Comparison of ENCODE assay signal across 30 cellular contexts in the genomic region with DNA sequence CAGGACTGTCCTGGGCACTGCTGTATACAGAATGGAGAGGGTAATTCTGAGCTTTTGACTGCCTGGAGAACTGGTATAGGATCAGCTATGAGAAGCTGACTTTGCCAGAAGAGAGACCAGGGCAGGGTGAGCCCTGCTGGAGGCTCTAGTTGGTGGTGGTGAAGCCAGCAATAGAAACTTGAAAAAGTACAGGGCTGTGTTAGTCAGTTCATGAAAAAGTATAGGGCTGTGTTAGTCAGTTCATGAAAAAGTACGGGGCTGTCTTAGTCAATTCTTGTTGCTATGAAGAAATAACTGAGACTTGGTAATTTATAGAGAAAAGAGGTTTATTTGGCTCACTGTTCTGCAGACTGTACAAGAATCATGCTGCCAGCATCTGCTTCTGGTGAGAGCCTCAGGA.
"Had no signal": no experiment of that assay in that cellular context is flagged by ENCODE, and none has a peak within 500 bp of the region (broad histone marks: within the 10 kb centered on the region; RNA-seq: fewer than 3 reads in every experiment).

No MANE protein-coding gene starts in this region.

- H3K4me3 Mint-ChIP-seq: activated B cell treated with CpG ODN at 0.5 μM for 24 hours; activated CD4-positive, alpha-beta memory T cell treated with anti-CD3 and anti-CD28 coated beads for 36 hours; activated CD4-positive, alpha-beta T cell treated with anti-CD3 and anti-CD28 coated beads, Interleukin-2, amount 10 ng/mL, durations not matched to agents 7 days and 5 days; activated CD8-positive, alpha-beta T cell treated with anti-CD3 and anti-CD28 coated beads for 36 hours; activated naive CD4-positive, alpha-beta T cell treated with anti-CD3 and anti-CD28 coated beads for 36 hours; activated naive CD8-positive, alpha-beta T cell; activated naive CD8-positive, alpha-beta T cell treated with anti-CD3 and anti-CD28 coated beads, Interleukin-2, amount 10 ng/mL, durations not matched to agents 7 days and 5 days; activated naive CD8-positive, alpha-beta T cell treated with anti-CD3 and anti-CD28 coated beads, Interleukin-2, amount 50 U/mL, for 24 hours; activated T-helper 1 cell treated with anti-CD3 and anti-CD28 coated beads, Interleukin-12 subunit alpha, Interleukin-12 subunit beta, Interleukin-2, Interleukin-4 antibody, amounts not matched to agents 30 ng/mL and 10 ng/mL and 1 ng/mL, durations not matched to agents 14 hours and 24 hours and 36 hours; brain; central memory CD8-positive, alpha-beta T cell; T-helper 1 cell treated with Interleukin-12 subunit alpha and Interleukin-12 subunit beta and Interleukin-4 antibody, amounts not matched to agents 30 μg/mL and 1 μg/mL, for 36 hours; T-helper 2 cell treated with Interferon-gamma antibody and Interleukin-4, amounts not matched to agents 5 μg/mL and 100 μg/mL, for 36 hours had no signal

- ATAC-seq: activated CD8-positive, alpha-beta T cell treated with anti-CD3 and anti-CD28 coated beads for 36 hours; activated naive CD8-positive, alpha-beta T cell treated with anti-CD3 and anti-CD28 coated beads, Interleukin-2, amount 50 U/mL, for 24 hours had no signal

- H3K9me3 Mint-ChIP-seq: activated CD4-positive, alpha-beta T cell treated with anti-CD3 and anti-CD28 coated beads, Interleukin-2, amount 10 ng/mL, durations not matched to agents 7 days and 5 days; activated CD8-positive, alpha-beta T cell treated with anti-CD3 and anti-CD28 coated beads for 36 hours; activated naive CD4-positive, alpha-beta T cell treated with anti-CD3 and anti-CD28 coated beads for 36 hours; activated naive CD8-positive, alpha-beta T cell treated with anti-CD3 and anti-CD28 coated beads, Interleukin-2, amount 10 ng/mL, durations not matched to agents 7 days and 5 days; activated T-helper 1 cell treated with anti-CD3 and anti-CD28 coated beads, Interleukin-12 subunit alpha, Interleukin-12 subunit beta, Interleukin-2, Interleukin-4 antibody, amounts not matched to agents 30 ng/mL and 10 ng/mL and 1 ng/mL, durations not matched to agents 14 hours and 24 hours and 36 hours; activated T-helper 2 cell treated with anti-CD3 and anti-CD28 coated beads, Interferon-gamma antibody, Interleukin-2, Interleukin-4, amounts not matched to agents 10 μg/mL and 5 μg/mL and 100 μg/mL, durations not matched to agents 14 hours and 24 hours and 36 hours; T-helper 1 cell treated with Interleukin-12 subunit alpha and Interleukin-12 subunit beta and Interleukin-4 antibody, amounts not matched to agents 30 μg/mL and 1 μg/mL, for 36 hours; T-helper 2 cell treated with Interferon-gamma antibody and Interleukin-4, amounts not matched to agents 5 μg/mL and 100 μg/mL, for 36 hours had no signal

- DNase-seq: activated B cell treated with CpG ODN at 0.5 μM for 24 hours; activated CD4-positive, alpha-beta memory T cell treated with anti-CD3 and anti-CD28 coated beads for 36 hours; activated CD4-positive, alpha-beta T cell treated with anti-CD3 and anti-CD28 coated beads for 48 hours; activated CD4-positive, alpha-beta T cell treated with anti-CD3 and anti-CD28 coated beads, Interleukin-2, amount 10 ng/mL, durations not matched to agents 7 days and 5 days; activated CD4-positive, CD25-positive, alpha-beta regulatory T cell treated with anti-CD3 and anti-CD28 coated beads, Interleukin-2, amount 50 U/mL, for 72 hours; activated CD8-positive, alpha-beta memory T cell treated with anti-CD3 and anti-CD28 coated beads, Interleukin-2, amount 50 U/mL, for 4 hours; activated CD8-positive, alpha-beta T cell treated with anti-CD3 and anti-CD28 coated beads for 36 hours; activated effector memory CD4-positive, alpha-beta T cell treated with Interleukin-2 at 50 U/mL for 16 hours; activated gamma-delta T cell; activated naive CD4-positive, alpha-beta T cell treated with anti-CD3 and anti-CD28 coated beads for 36 hours; activated naive CD4-positive, alpha-beta T cell treated with anti-CD3 and anti-CD28 coated beads, Interleukin-2, amount 50 U/mL, for 16 hours; activated naive CD8-positive, alpha-beta T cell treated with anti-CD3 and anti-CD28 coated beads, Interleukin-2, amount 10 ng/mL, durations not matched to agents 7 days and 5 days; activated naive CD8-positive, alpha-beta T cell treated with anti-CD3 and anti-CD28 coated beads, Interleukin-2, amount 50 U/mL, for 24 hours; activated T-cell treated with anti-CD3 and anti-CD28 coated beads for 4 hours; activated T-cell treated with anti-CD3 and anti-CD28 coated beads, Interleukin-2, amount 50 U/mL, for 1 hour; activated T-cell treated with anti-CD3 and anti-CD28 coated beads, Interleukin-2, amount 50 U/mL, for 48 hours; amygdala; anterior cingulate cortex; caudate nucleus; cerebellar nuclear complex; T-helper 1 cell; T-helper 2 cell; T-helper 9 cell had no signal

- H3K27me3 Mint-ChIP-seq: activated naive CD8-positive, alpha-beta T cell treated with anti-CD3 and anti-CD28 coated beads, Interleukin-2, amount 10 ng/mL, durations not matched to agents 7 days and 5 days had no signal

- H3K27ac Mint-ChIP-seq: activated B cell treated with CpG ODN at 0.5 μM for 24 hours; activated CD4-positive, alpha-beta memory T cell treated with anti-CD3 and anti-CD28 coated beads for 36 hours; activated CD4-positive, alpha-beta T cell treated with anti-CD3 and anti-CD28 coated beads, Interleukin-2, amount 10 ng/mL, durations not matched to agents 7 days and 5 days; activated CD8-positive, alpha-beta T cell treated with anti-CD3 and anti-CD28 coated beads for 36 hours; activated naive CD4-positive, alpha-beta T cell treated with anti-CD3 and anti-CD28 coated beads for 36 hours; activated naive CD8-positive, alpha-beta T cell; activated naive CD8-positive, alpha-beta T cell treated with anti-CD3 and anti-CD28 coated beads, Interleukin-2, amount 10 ng/mL, durations not matched to agents 7 days and 5 days; activated naive CD8-positive, alpha-beta T cell treated with anti-CD3 and anti-CD28 coated beads, Interleukin-2, amount 50 U/mL, for 24 hours; activated T-helper 1 cell treated with anti-CD3 and anti-CD28 coated beads, Interleukin-12 subunit alpha, Interleukin-12 subunit beta, Interleukin-2, Interleukin-4 antibody, amounts not matched to agents 30 ng/mL and 10 ng/mL and 1 ng/mL, durations not matched to agents 14 hours and 24 hours and 36 hours; activated T-helper 2 cell treated with anti-CD3 and anti-CD28 coated beads, Interferon-gamma antibody, Interleukin-2, Interleukin-4, amounts not matched to agents 10 μg/mL and 5 μg/mL and 100 μg/mL, durations not matched to agents 14 hours and 24 hours and 36 hours; brain; T-helper 1 cell treated with Interleukin-12 subunit alpha and Interleukin-12 subunit beta and Interleukin-4 antibody, amounts not matched to agents 30 μg/mL and 1 μg/mL, for 36 hours; T-helper 2 cell treated with Interferon-gamma antibody and Interleukin-4, amounts not matched to agents 5 μg/mL and 100 μg/mL, for 36 hours had no signal

- H3K4me1 Mint-ChIP-seq: activated B cell treated with CpG ODN at 0.5 μM for 24 hours; activated CD4-positive, alpha-beta T cell treated with anti-CD3 and anti-CD28 coated beads, Interleukin-2, amount 10 ng/mL, durations not matched to agents 7 days and 5 days; activated naive CD8-positive, alpha-beta T cell treated with anti-CD3 and anti-CD28 coated beads, Interleukin-2, amount 10 ng/mL, durations not matched to agents 7 days and 5 days; activated naive CD8-positive, alpha-beta T cell treated with anti-CD3 and anti-CD28 coated beads, Interleukin-2, amount 50 U/mL, for 24 hours; brain; central memory CD8-positive, alpha-beta T cell had no signal

- H3K36me3 Mint-ChIP-seq: activated CD4-positive, alpha-beta memory T cell treated with anti-CD3 and anti-CD28 coated beads for 36 hours; activated naive CD8-positive, alpha-beta T cell; activated naive CD8-positive, alpha-beta T cell treated with anti-CD3 and anti-CD28 coated beads, Interleukin-2, amount 10 ng/mL, durations not matched to agents 7 days and 5 days; brain had no signal
